22 cellular contexts compared by ENCODE assay signal in the genomic region with DNA sequence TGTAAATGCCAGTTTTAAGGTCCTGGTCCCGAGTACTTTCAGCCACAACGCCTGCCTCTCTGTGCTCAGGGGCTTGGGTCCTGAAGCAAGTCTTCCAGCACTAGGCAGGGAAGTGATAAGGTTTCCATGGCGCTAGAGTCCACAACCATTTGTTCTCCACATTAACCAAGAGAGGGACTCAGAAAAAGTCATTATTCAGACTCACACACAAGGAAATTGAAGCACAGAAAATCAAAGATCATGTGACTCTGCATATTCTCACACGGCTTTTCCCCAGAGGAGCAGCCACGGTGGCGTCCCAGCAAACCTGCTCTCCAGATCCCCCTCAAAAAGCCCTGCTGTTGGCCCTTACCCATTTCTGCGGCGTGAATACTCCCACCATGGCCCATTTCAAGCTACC. TPM values are rescaled to one million over a fixed set of nuclear protein-coding genes. Genes with fewer than 3 reads are reported as not detected.
A peak's percentile ranks its signal among the peaks of the same experiment; 100 is the strongest.
DNase-seq lines count a peak whose midpoint lies in the region; TF ChIP-seq lines count a peak whose summit lies in the region.
"Had no signal": no experiment of that assay in that cellular context is flagged by ENCODE, and none has a peak within 500 bp of the region (broad histone marks: within the 10 kb centered on the region; RNA-seq: fewer than 3 reads in every experiment).

No MANE protein-coding gene starts in this region.

- H3K27ac Mint-ChIP-seq in neural progenitor cell (no peak overlapping the region), MCF 10A (ENCODE audit: low read depth, unreplicated experiment) (no peak overlapping the region)
- H3K27ac Mint-ChIP-seq: B cell; dendritic cell treated with granulocyte-macrophage colony-stimulating factor and Interleukin-4, amounts not matched to agents 40 ng/mL and 50 ng/mL, for 4 days; T-helper 2 cell treated with Interferon-gamma antibody and Interleukin-4, amounts not matched to agents 5 μg/mL and 100 μg/mL, for 36 hours had no signal

- peaks cover 16% of the 10 kb centered on the region for H3K27me3 Mint-ChIP-seq in neural progenitor cell (ENCODE audit: insufficient read depth, low read depth)
- peaks cover 36% of the 10 kb centered on the region for H3K27me3 Mint-ChIP-seq in MCF 10A (ENCODE audit: insufficient read depth, unreplicated experiment)

- no TSS peak for BruUV-seq in MCF 10A (replicated peaks; lab: Mats Ljungman, UMichigan)

- CTCF ChIA-PET in MCF 10A (lab: Yijun Ruan, JAX), result interaction anchor here (0.7 to 2.1 kb wide), 13 partner anchors 13 to 266 kb away, joined by 3 to 18 read pairs (median 4); no protein-coding TSS in a partner anchor

- no peaks in the 10 kb centered on the region for H4K20me1 ChIP-seq in neural progenitor cell (ENCODE audit: low read depth)

- TF ChIP-seq POLR2A in adrenal gland (IDR thresholded peaks at IDR 0.05), result no peak

- no peak overlapping the region for H3K4me3 ChIP-seq in choroid plexus epithelial cell (ENCODE audit: low read depth, low read length)
- no peak overlapping the region for H3K4me3 ChIP-seq in neural progenitor cell
- no peak overlapping the region for H3K4me3 ChIP-seq in adrenal gland
- H3K4me3 ChIP-seq: gastroesophageal sphincter, left lung, SJCRH30, skin epidermis had no signal

- no peaks in the 10 kb centered on the region for H3K36me3 Mint-ChIP-seq in neural progenitor cell
- H3K36me3 Mint-ChIP-seq in MCF 10A (ENCODE audit: insufficient read depth, unreplicated experiment), result no peaks in the 10 kb centered on the region

- H3K79me2 ChIP-seq in neural progenitor cell (ENCODE audit: low read depth), result no peaks in the 10 kb centered on the region

- no peak overlapping the region for H2AFZ ChIP-seq in neural progenitor cell (replicated peaks)

- H3K36me3 ChIP-seq in neural progenitor cell (no peaks in the 10 kb centered on the region), adrenal gland (replicated peaks in 1 of 2) (no peaks in the 10 kb centered on the region)
- H3K36me3 ChIP-seq: gastroesophageal sphincter, left lung, SJCRH30 had no signal

- H3K9me3 Mint-ChIP-seq in neural progenitor cell (no peaks in the 10 kb centered on the region), MCF 10A (ENCODE audit: unreplicated experiment) (no peaks in the 10 kb centered on the region)
- H3K9me3 Mint-ChIP-seq: dendritic cell treated with granulocyte-macrophage colony-stimulating factor and Interleukin-4, amounts not matched to agents 40 ng/mL and 50 ng/mL, for 4 days; T-helper 2 cell treated with Interferon-gamma antibody and Interleukin-4, amounts not matched to agents 5 μg/mL and 100 μg/mL, for 36 hours had no signal

- DNase-seq in DMS153 treated with DMSO at 0.1 percent for 48 hours (lab: John Stamatoyannopoulos, UW; ENCODE audit: unreplicated experiment) (peak; percentile 32), M059J (ENCODE audit: low read depth) (peak; percentile 17), choroid plexus epithelial cell (ENCODE audit: low read depth) (peak; percentile 11), neural progenitor cell (ENCODE audit: low spot score) (no peak), MCF 10A (ENCODE audit: unreplicated experiment) (no peak), adrenal gland (no peak), KG1 (lab: John Stamatoyannopoulos, UW) (no peak)
- DNase-seq: activated gamma-delta T cell, DND-41, Karpas-422, NCI-H1694, NCI-H510A, posterior cingulate gyrus had no signal

- H3K9me3 ChIP-seq in neural progenitor cell (ENCODE audit: low read depth) (no peaks in the 10 kb centered on the region), adrenal gland (replicated peaks in 1 of 3) (no peaks in the 10 kb centered on the region)
- H3K9me3 ChIP-seq: gastroesophageal sphincter, left lung, SJCRH30 had no signal

- no peak overlapping the region for H3K4me2 ChIP-seq in neural progenitor cell

- no peaks in the 10 kb centered on the region for H3F3A ChIP-seq in neural progenitor cell (ENCODE audit: low read depth)

- TF ChIP-seq CTCF in choroid plexus epithelial cell (conservative IDR thresholded peaks at IDR 0.05; ENCODE audit: low read depth, low read length) (no peak), neural progenitor cell (IDR thresholded peaks at IDR 0.05) (no peak), MCF 10A (IDR thresholded peaks at IDR 0.05; ENCODE audit: unreplicated experiment) (no peak), adrenal gland (IDR thresholded peaks at IDR 0.05) (no peak)

- intact Hi-C loops in MCF 10A (cut with micrococcal nuclease), result loop anchor here (10.0 kb wide), 1 partner anchor 94 kb away; a partner anchor contains a TSS
- intact Hi-C loops in adrenal gland (cut with DNase I), result loop anchor here in 1 of 2 donors (5.0 to 10.0 kb wide), 2 partner anchors 104 to 252 kb away; no protein-coding TSS in a partner anchor

- H3K4me1 Mint-ChIP-seq in neural progenitor cell, result peaks cover 41% of the 10 kb centered on the region
- peaks cover 10% of the 10 kb centered on the region for H3K4me1 Mint-ChIP-seq in MCF 10A (ENCODE audit: insufficient read depth, unreplicated experiment)

- H3K9ac ChIP-seq in neural progenitor cell, result no peak overlapping the region

- 39 to 51% (median 45%) methylated on average over 5 to 8 of the region's 8 CpGs for WGBS in adrenal gland, 4 donors

- H3K27ac ChIP-seq in neural progenitor cell (no peak overlapping the region), adrenal gland (no peak overlapping the region)
- H3K27ac ChIP-seq: epithelial cell of prostate, gastroesophageal sphincter, left lung, SJCRH30, skin epidermis had no signal

- H3K27me3 ChIP-seq in neural progenitor cell (peaks cover 59% of the 10 kb centered on the region), adrenal gland (peaks cover 16% of the 10 kb centered on the region)

- H3K4me1 ChIP-seq in neural progenitor cell, result peaks cover 17% of the 10 kb centered on the region
- H3K4me1 ChIP-seq in adrenal gland (replicated peaks in 1 of 2), result peaks cover 6 to 7% of the 10 kb centered on the region in 2 donors

- H3K4me3 Mint-ChIP-seq in neural progenitor cell (peak overlapping the region; percentile 64), MCF 10A (ENCODE audit: unreplicated experiment) (no peak overlapping the region)
- H3K4me3 Mint-ChIP-seq: B cell; dendritic cell treated with granulocyte-macrophage colony-stimulating factor and Interleukin-4, amounts not matched to agents 40 ng/mL and 50 ng/mL, for 4 days; T-helper 2 cell treated with Interferon-gamma antibody and Interleukin-4, amounts not matched to agents 5 μg/mL and 100 μg/mL, for 36 hours had no signal

- POLR2A ChIA-PET in MCF 10A (lab: Yijun Ruan, JAX), result interaction anchor here (0.7 kb wide), 1 partner anchor 61 kb away, joined by 3 read pairs; no protein-coding TSS in a partner anchor

RNA-seq across cellular contexts. Expression of a gene that starts 9.7 kb away (rescaled TPM):
- total RNA-seq in M059J (2014; rRNA removed; shearing (Covaris generic)), result not detected in 2 replicates
- not detected in 2 replicates for total RNA-seq in neural progenitor cell (ENCODE audit: low replicate concordance)
- total RNA-seq in MCF 10A (2022), result not detected in 2 replicates
- not detected for total RNA-seq in adrenal gland
- not detected for polyA plus RNA-seq in adrenal gland
- total RNA-seq: SJCRH30, temporal lobe had no signal

RNA-seq across cellular contexts. Expression of a gene that starts 37.5 kb away (rescaled TPM):
- total RNA-seq in M059J (2014; rRNA removed; shearing (Covaris generic)), result 3.0 and 4.0 TPM in 2 replicates
- total RNA-seq in neural progenitor cell (ENCODE audit: low replicate concordance) (53.5 and 155 TPM in 2 replicates), MCF 10A (2022) (3.8 and 3.9 TPM in 2 replicates), adrenal gland (1 to 10 TPM in 2 of 8 donors, under 1 TPM in 6; 0.06 to 1.8 (median 0.69) TPM)
- polyA plus RNA-seq in adrenal gland, result under 1 TPM; 0.26 to 0.97 (median 0.88) TPM

RNA-seq across cellular contexts. Expression of a gene that starts 56.5 kb away (rescaled TPM):
- total RNA-seq in M059J (2014; rRNA removed; shearing (Covaris generic)), result 7.3 and 11.2 TPM in 2 replicates
- 2.8 and 15.2 TPM in 2 replicates for total RNA-seq in neural progenitor cell (ENCODE audit: low replicate concordance)
- 9.4 and 10.5 TPM in 2 replicates for total RNA-seq in MCF 10A (2022)
- 10 to 100 TPM in 1 of 8 donors, 1 to 10 TPM in 6, under 1 TPM in 1; 0.85 to 10.6 (median 5.5) TPM for total RNA-seq in adrenal gland
- polyA plus RNA-seq in adrenal gland, result 1 to 10 TPM; 1.0 to 7.4 (median 4.4) TPM

Comparison
In these comparisons a context has a peak if more than half of its experiments do, and no peak if none do; other contexts are left out.
1. DNase-seq: peak in DMS153 treated with DMSO at 0.1 percent for 48 hours (single experiment), M059J (single experiment) and choroid plexus epithelial cell (single experiment); none in neural progenitor cell (single experiment), MCF 10A (single experiment), adrenal gland (0 of 7) and KG1 (single experiment).
2. RNA of a gene that starts 37.5 kb away (total RNA-seq): 53.5 to 155 TPM in neural progenitor cell; 3.0 to 4.0 TPM in M059J, 3.8 to 3.9 TPM in MCF 10A and 0.06 to 1.8 TPM in adrenal gland; every median in the first group is over 10 times any median in the second.